2 cellular contexts compared by ENCODE assay signal in genomic region chr1:100736324-100736723, GRCh38.
TF ChIP-seq lines count a peak whose summit lies in the region.

No MANE protein-coding gene starts in this region.

TF ChIP-seq in IMR-90, 13 proteins besides CTCF, POLR2A, EP300 and RAD21:
- TF ChIP-seq ELK1 (IDR thresholded peaks at IDR 0.05; ENCODE audit: borderline replicate concordance, low read depth, low read length), result no peak
- TF ChIP-seq RCOR1 (IDR thresholded peaks at IDR 0.05; ENCODE audit: insufficient replicate concordance, low read length), result no peak
- TF ChIP-seq MAZ (IDR thresholded peaks at IDR 0.05; ENCODE audit: borderline replicate concordance, low read depth, low read length), result no peak
- no peak for TF ChIP-seq SMC3 (IDR thresholded peaks at IDR 0.05; ENCODE audit: low read depth, low read length)
- TF ChIP-seq BHLHE40 (IDR thresholded peaks at IDR 0.05; ENCODE audit: low read depth, low read length), result no peak
- no peak for TF ChIP-seq RFX5 (IDR thresholded peaks at IDR 0.05; ENCODE audit: low read depth, low read length)
- no peak for TF ChIP-seq CHD1 (IDR thresholded peaks at IDR 0.05; ENCODE audit: low read depth, low read length)
- no peak for TF ChIP-seq FOS (IDR thresholded peaks at IDR 0.05; ENCODE audit: low read depth, low read length)
- TF ChIP-seq CEBPB (IDR thresholded peaks at IDR 0.05; ENCODE audit: low read depth, low read length), result no peak
- no peak for TF ChIP-seq MXI1 (IDR thresholded peaks at IDR 0.05; ENCODE audit: borderline replicate concordance, low read depth, low read length)
- no peak for TF ChIP-seq NFE2L2 (IDR thresholded peaks at IDR 0.05; ENCODE audit: low read depth, low read length)
- TF ChIP-seq USF2 (IDR thresholded peaks at IDR 0.05; ENCODE audit: low read depth, low read length), result no peak
- TF ChIP-seq MAFK (IDR thresholded peaks at IDR 0.05; ENCODE audit: low read depth, low read length), result no peak
TF ChIP-seq in IMR-90: peak in this region for 0.

TF ChIP-seq in SK-N-SH, 30 proteins besides CTCF, POLR2A, EP300 and RAD21 (continued from another document):
- no peak for TF ChIP-seq REST (IDR thresholded peaks at IDR 0.05; ENCODE audit: low read depth, low read length)
- no peak for TF ChIP-seq GABPA (IDR thresholded peaks at IDR 0.05; ENCODE audit: low read depth)
